In genomic region chr20:54095824-54096223, GRCh38 we compare ENCODE assay signal across 3 cellular contexts.
TF ChIP-seq lines count a peak whose summit lies in the region.

No MANE protein-coding gene starts in this region.

TF ChIP-seq in HepG2, 621 proteins besides CTCF, POLR2A, EP300 and RAD21:
- TF ChIP-seq ZNF768 (CRISPR knock-in tag; IDR thresholded peaks at IDR 0.05) (peak; percentile 91), ZNF609 (CRISPR knock-in tag; IDR thresholded peaks at IDR 0.05; ENCODE audit: borderline replicate concordance) (no peak), ZNF256 (CRISPR knock-in tag; conservative IDR thresholded peaks at IDR 0.05) (no peak)

TF ChIP-seq in HEK293, 187 proteins besides CTCF, POLR2A, EP300 and RAD21:
- TF ChIP-seq ZNF768 (tag by site-specific recombination; IDR thresholded peaks at IDR 0.05) (0 out of 2 replicates have a peak, but pooled peaks have one; percentile 31), ZNF138 (tag by site-specific recombination; IDR thresholded peaks at IDR 0.05; ENCODE audit: borderline replicate concordance) (no peak)
TF ChIP-seq in HEK293: peak in this region for 1.

TF ChIP-seq in K562, 482 proteins besides CTCF, POLR2A, EP300 and RAD21:
- TF ChIP-seq ZNF134 (CRISPR knock-in tag; conservative IDR thresholded peaks at IDR 0.05) (no peak), RBM25 (IDR thresholded peaks at IDR 0.05; ENCODE audit: low read depth, low read length, severe bottlenecking) (peak; percentile 75), ZFP36 (IDR thresholded peaks at IDR 0.05; ENCODE audit: low read depth, low read length, partially characterized antibody) (peak; percentile 63), MAZ (CRISPR knock-in tag; conservative IDR thresholded peaks at IDR 0.05 in 1 of 2, IDR thresholded peaks at IDR 0.05 in 1 of 2) (no peak), ZNF431 (CRISPR knock-in tag; IDR thresholded peaks at IDR 0.05) (no peak), XRCC4 (IDR thresholded peaks at IDR 0.05; ENCODE audit: extremely low read depth, insufficient read depth, insufficient read length) (no peak), ZNF584 (CRISPR knock-in tag; IDR thresholded peaks at IDR 0.05; ENCODE audit: low read depth) (no peak)
